Comparison of ENCODE assay signal across 27 cellular contexts in the genomic region with DNA sequence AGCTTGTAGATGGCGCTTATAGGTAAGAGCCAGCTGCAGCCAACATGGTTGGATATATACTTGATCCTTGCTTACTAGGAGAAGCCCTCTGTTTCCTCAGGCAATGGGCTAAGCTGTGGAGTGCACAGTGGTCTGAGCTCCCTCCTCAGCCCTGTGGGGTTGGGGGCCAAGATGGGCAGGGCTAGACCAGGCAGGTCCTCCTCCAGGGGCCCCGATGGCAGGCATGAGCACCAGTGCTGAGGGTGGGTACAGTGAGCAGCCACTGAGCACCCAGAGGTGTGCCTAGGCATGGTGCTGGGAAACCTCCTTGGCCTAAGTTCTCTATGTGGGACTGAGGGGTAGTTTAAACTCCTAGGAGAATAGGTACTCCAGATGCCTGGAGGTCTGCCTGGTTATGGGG.
"Had no signal": no experiment of that assay in that cellular context is flagged by ENCODE, and none has a peak within 500 bp of the region (broad histone marks: within the 10 kb centered on the region; RNA-seq: fewer than 3 reads in every experiment).

No MANE protein-coding gene starts in this region.

- DNase-seq: activated CD4-positive, alpha-beta T cell treated with anti-CD3 and anti-CD28 coated beads for 4 hours; activated CD4-positive, alpha-beta T cell treated with anti-CD3 and anti-CD28 coated beads, Interleukin-2, amount 50 U/mL, for 4 hours; activated naive CD4-positive, alpha-beta T cell; activated T-cell treated with anti-CD3 and anti-CD28 coated beads for 4 hours; activated T-cell treated with anti-CD3 and anti-CD28 coated beads, Interleukin-2, amount 50 U/mL, for 72 hours; body of pancreas; dorsolateral prefrontal cortex; effector memory CD4-positive, alpha-beta T cell; erythroblast; foreskin melanocyte; heart right ventricle; left ventricle myocardium superior; naive thymus-derived CD4-positive, alpha-beta T cell; spleen; stimulated activated naive CD8-positive, alpha-beta T cell treated with anti-CD3 and anti-CD28 coated beads, Interleukin-15, Interleukin-2, amounts not matched to agents 100 U/mL and 50 U/mL, for 24 hours; T-helper 9 cell; trophoblast cell; uterus had no signal

- H3K4me3 ChIP-seq: body of pancreas, cardiac muscle cell, coronary artery, dorsolateral prefrontal cortex, heart right ventricle, right atrium auricular region, spleen, thoracic aorta, uterus had no signal

- FAIRE-seq: TTC549 had no signal

- ATAC-seq: activated naive CD4-positive, alpha-beta T cell treated with anti-CD3 and anti-CD28 coated beads, Interleukin-2, amount 50 U/mL, for 72 hours; activated T-cell treated with anti-CD3 and anti-CD28 coated beads, Interleukin-2, amount 50 U/mL, for 72 hours; body of pancreas; heart right ventricle; left ventricle myocardium superior; naive thymus-derived CD4-positive, alpha-beta T cell; stimulated activated naive CD8-positive, alpha-beta T cell treated with anti-CD3 and anti-CD28 coated beads, Interleukin-15, Interleukin-2, amounts not matched to agents 100 U/mL and 50 U/mL, for 24 hours had no signal

- H3K27ac ChIP-seq: body of pancreas, cardiac muscle cell, dorsolateral prefrontal cortex, heart right ventricle, right atrium auricular region, spleen, uterus, VCaP had no signal

- H3K27me3 ChIP-seq: body of pancreas, cardiac muscle cell, dorsolateral prefrontal cortex, heart right ventricle, right atrium auricular region, spleen, uterus had no signal

- H3K4me3 Mint-ChIP-seq: activated T-cell treated with anti-CD3 and anti-CD28 coated beads, Interleukin-2, amount 50 U/mL, for 72 hours; mesothelial cell of epicardium; naive thymus-derived CD4-positive, alpha-beta T cell; T-helper 1 cell treated with Interleukin-12 subunit alpha and Interleukin-12 subunit beta and Interleukin-4 antibody, amounts not matched to agents 30 μg/mL and 1 μg/mL, for 36 hours had no signal

- H3K36me3 ChIP-seq: cardiac muscle cell, heart right ventricle, right atrium auricular region, spleen, thoracic aorta, uterus had no signal

- H3K27me3 Mint-ChIP-seq: naive thymus-derived CD4-positive, alpha-beta T cell had no signal

- H3K4me1 Mint-ChIP-seq: mesothelial cell of epicardium; naive thymus-derived CD4-positive, alpha-beta T cell had no signal

- H3K27ac Mint-ChIP-seq: activated naive CD4-positive, alpha-beta T cell treated with anti-CD3 and anti-CD28 coated beads, Interleukin-2, amount 50 U/mL, for 72 hours; activated T-cell treated with anti-CD3 and anti-CD28 coated beads, Interleukin-2, amount 50 U/mL, for 72 hours; mesothelial cell of epicardium; naive thymus-derived CD4-positive, alpha-beta T cell; T-helper 1 cell treated with Interleukin-12 subunit alpha and Interleukin-12 subunit beta and Interleukin-4 antibody, amounts not matched to agents 30 μg/mL and 1 μg/mL, for 36 hours had no signal

- H3K4me1 ChIP-seq: body of pancreas, heart right ventricle, right atrium auricular region, spleen, uterus had no signal

- H3K9me3 ChIP-seq: thoracic aorta had no signal
